ENCODE assay signal across 8 cellular contexts in the genomic region with DNA sequence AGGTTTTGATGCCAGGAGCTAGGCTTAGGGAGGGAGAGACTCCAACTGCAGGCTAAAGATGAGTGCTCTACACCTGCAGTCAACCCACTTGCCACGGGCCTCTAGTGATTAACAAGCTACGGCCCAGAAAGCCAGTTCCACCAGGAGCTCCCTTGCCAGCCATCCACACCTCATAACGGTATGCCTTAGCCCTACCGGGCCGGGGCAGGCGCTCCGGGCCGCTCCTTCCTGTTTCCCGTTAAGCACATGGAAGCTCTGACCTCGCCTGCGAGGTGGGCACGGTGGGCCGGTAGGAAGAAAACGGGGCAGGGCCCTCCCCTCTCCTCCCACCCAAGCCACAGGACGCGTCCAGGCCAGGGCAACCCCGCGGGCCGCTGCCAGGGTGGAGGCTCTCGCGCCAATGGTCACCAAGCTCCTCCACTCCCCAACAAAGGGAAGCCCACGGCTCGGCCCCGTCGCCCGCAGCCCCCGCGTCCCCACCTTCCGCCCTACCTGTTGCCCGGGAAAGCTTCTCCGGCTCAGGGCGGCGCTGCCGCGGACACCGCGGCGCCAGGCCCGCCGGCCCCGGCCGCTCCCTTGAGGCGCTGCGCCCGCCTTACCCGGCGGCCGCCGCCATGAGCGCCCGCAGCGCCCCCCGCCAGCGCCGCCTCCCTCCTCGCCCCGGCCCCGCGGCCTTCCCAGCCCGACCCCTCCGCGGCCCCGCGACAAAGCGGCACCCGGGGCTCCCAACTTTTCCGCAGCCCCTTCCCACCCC.
DNase-seq lines count a peak whose midpoint lies in the region; ATAC-seq and TF ChIP-seq lines count a peak whose summit lies in the region.

No MANE protein-coding gene starts in this region.

- peak overlapping the region; percentile 93 for H3K9ac ChIP-seq in KMS-11

- H3K4me2 ChIP-seq in KMS-11 = peak overlapping the region; percentile 97

- DNase-seq in COLO668 (lab: John Stamatoyannopoulos, UW; ENCODE audit: unreplicated experiment) = peak; percentile 71
- DNase-seq in central memory CD4-positive, alpha-beta T cell = peak; percentile 25
- DNase-seq in stimulated activated CD4-positive, alpha-beta T cell treated with anti-CD3 and anti-CD28 coated beads, TNF-alpha, amount 100 ng/mL, for 24 hours (ENCODE audit: low read depth in 3 of 3) = peak in 2 of 3 experiments; percentile 11 to 49
- no peak for DNase-seq in NCI-H2107 treated with DMSO at 0.1 percent for 48 hours (lab: John Stamatoyannopoulos, UW; ENCODE audit: unreplicated experiment)

- peak overlapping the region; percentile 73 for H2AFZ ChIP-seq in KMS-11 (ENCODE audit: low read depth)

- no peaks in the 10 kb centered on the region; the same call in 1 of the 2 replicates for H3K36me3 ChIP-seq in KMS-11 (ENCODE audit: insufficient read depth)

- H3K27me3 ChIP-seq in KMS-11 (ENCODE audit: insufficient read depth, low read depth) (no peaks in the 10 kb centered on the region), layer of hippocampus (ENCODE audit: control insufficient read depth, insufficient read depth, low read length) (no peaks in the 10 kb centered on the region)

- H3K27ac ChIP-seq in KMS-11 = peak overlapping the region; percentile 66
- peak overlapping the region; percentile 88 for H3K27ac ChIP-seq in layer of hippocampus (ENCODE audit: low read depth, low read length)

- TF ChIP-seq CTCF in KMS-11 (conservative IDR thresholded peaks at IDR 0.05; ENCODE audit: low read depth, low read length) (no peak), WI38 (IDR thresholded peaks at IDR 0.05; ENCODE audit: low read depth, low read length) (no peak)

- ATAC-seq in GM21381 (IDR thresholded peaks at IDR 0.05; ENCODE audit: unreplicated experiment) = peak; percentile 46

- H4K20me1 ChIP-seq in KMS-11 (ENCODE audit: insufficient read depth) = peaks cover 18% of the 10 kb centered on the region

- H3K4me1 ChIP-seq in KMS-11 (ENCODE audit: low read depth, poor library complexity, severe bottlenecking) = peaks cover 54% of the 10 kb centered on the region

- peaks cover 51% of the 10 kb centered on the region for H3K79me2 ChIP-seq in KMS-11 (ENCODE audit: insufficient read depth, low read depth)

- H3K4me3 ChIP-seq in KMS-11 (IDR thresholded peaks at IDR 0.05; ENCODE audit: insufficient read depth, low read depth, low read length) (peak overlapping the region; percentile 83), WI38 (ENCODE audit: low read depth, low read length) (peak overlapping the region; percentile 67)
